1 cellular context compared by ENCODE assay signal in the genomic region with DNA sequence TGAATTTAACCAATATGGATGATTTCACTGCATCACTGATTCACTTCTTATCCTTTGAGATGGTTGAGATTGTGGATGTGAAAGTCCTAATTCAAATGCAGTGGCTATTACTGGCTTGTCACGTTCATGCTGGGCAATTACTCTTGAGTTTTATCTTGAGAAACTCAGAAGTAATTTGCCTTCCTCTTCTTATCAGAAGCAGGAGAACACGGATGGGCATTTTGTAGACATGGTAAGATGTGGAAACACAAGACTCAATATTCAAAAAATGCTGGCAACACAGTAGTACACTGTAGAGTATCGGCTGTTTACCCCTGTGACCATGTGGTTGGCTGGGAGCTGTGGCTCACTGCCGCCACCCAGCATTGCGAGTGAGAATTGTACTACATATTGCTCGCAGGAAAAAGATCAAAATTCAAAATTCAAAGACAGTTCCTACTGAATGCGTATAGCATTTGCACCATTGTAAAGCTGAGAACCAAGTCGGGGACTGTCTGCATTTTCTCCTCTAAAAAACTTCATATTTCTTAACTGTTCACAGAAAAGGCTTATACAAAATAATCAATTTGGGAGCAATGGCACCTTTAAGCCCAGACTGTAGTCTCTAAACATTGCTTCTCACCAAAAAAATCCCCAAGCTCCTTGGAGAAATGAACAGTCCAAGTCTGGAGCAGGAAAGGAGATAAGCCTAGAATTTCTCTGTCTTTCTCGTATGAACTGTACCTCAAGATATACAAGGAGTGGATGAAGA.
TF ChIP-seq lines count a peak whose summit lies in the region.

No MANE protein-coding gene starts in this region.

TF ChIP-seq in K562, 482 proteins besides CTCF, POLR2A, EP300 and RAD21 (continued from another document):
- TF ChIP-seq, protein P1, sequence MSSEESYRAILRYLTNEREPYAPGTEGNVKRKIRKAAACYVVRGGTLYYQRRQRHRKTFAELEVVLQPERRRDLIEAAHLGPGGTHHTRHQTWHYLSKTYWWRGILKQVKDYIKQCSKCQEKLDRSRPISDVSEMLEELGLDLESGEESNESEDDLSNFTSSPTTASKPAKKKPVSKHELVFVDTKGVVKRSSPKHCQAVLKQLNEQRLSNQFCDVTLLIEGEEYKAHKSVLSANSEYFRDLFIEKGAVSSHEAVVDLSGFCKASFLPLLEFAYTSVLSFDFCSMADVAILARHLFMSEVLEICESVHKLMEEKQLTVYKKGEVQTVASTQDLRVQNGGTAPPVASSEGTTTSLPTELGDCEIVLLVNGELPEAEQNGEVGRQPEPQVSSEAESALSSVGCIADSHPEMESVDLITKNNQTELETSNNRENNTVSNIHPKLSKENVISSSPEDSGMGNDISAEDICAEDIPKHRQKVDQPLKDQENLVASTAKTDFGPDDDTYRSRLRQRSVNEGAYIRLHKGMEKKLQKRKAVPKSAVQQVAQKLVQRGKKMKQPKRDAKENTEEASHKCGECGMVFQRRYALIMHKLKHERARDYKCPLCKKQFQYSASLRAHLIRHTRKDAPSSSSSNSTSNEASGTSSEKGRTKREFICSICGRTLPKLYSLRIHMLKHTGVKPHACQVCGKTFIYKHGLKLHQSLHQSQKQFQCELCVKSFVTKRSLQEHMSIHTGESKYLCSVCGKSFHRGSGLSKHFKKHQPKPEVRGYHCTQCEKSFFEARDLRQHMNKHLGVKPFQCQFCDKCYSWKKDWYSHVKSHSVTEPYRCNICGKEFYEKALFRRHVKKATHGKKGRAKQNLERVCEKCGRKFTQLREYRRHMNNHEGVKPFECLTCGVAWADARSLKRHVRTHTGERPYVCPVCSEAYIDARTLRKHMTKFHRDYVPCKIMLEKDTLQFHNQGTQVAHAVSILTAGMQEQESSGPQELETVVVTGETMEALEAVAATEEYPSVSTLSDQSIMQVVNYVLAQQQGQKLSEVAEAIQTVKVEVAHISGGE (CRISPR knock-in tag; IDR thresholded peaks at IDR 0.05), result no peak
- TF ChIP-seq, protein P2, sequence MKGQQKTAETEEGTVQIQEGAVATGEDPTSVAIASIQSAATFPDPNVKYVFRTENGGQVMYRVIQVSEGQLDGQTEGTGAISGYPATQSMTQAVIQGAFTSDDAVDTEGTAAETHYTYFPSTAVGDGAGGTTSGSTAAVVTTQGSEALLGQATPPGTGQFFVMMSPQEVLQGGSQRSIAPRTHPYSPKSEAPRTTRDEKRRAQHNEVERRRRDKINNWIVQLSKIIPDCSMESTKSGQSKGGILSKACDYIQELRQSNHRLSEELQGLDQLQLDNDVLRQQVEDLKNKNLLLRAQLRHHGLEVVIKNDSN (CRISPR knock-in tag; IDR thresholded peaks at IDR 0.05), result peak; percentile 68
- TF ChIP-seq, protein P3, sequence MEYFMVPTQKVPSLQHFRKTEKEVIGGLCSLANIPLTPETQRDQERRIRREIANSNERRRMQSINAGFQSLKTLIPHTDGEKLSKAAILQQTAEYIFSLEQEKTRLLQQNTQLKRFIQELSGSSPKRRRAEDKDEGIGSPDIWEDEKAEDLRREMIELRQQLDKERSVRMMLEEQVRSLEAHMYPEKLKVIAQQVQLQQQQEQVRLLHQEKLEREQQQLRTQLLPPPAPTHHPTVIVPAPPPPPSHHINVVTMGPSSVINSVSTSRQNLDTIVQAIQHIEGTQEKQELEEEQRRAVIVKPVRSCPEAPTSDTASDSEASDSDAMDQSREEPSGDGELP (CRISPR knock-in tag; IDR thresholded peaks at IDR 0.05; ENCODE audit: borderline replicate concordance), result peak; percentile 34; the same call in 1 of the 2 replicates
- TF ChIP-seq ELF4 (CRISPR knock-in tag; IDR thresholded peaks at IDR 0.05) (no peak), FOXJ3 (CRISPR knock-in tag; IDR thresholded peaks at IDR 0.05) (no peak), HLTF (IDR thresholded peaks at IDR 0.05) (no peak), TRIM24 (IDR thresholded peaks at IDR 0.05) (peak; percentile 32 to 69; a peak in 2 of 4 replicates), NFXL1 (CRISPR knock-in tag; IDR thresholded peaks at IDR 0.05) (no peak), LEF1 (IDR thresholded peaks at IDR 0.05) (no peak), FOXA3 (CRISPR knock-in tag; conservative IDR thresholded peaks at IDR 0.05 in 1 of 2, IDR thresholded peaks at IDR 0.05 in 1 of 2) (0 out of 4 replicates have a peak, but pooled peaks of 1 of the 2 experiments have one; percentile 28), ZNF174 (CRISPR knock-in tag; IDR thresholded peaks at IDR 0.05) (no peak), TAF1 (IDR thresholded peaks at IDR 0.05; ENCODE audit: control insufficient read depth, extremely low read depth, insufficient read depth, low read length, severe bottlenecking) (no peak), NEUROD1 (IDR thresholded peaks at IDR 0.05; ENCODE audit: borderline replicate concordance, low read depth, low read length, partially characterized antibody) (no peak), ZNF134 (CRISPR knock-in tag; conservative IDR thresholded peaks at IDR 0.05) (no peak), HDGF (IDR thresholded peaks at IDR 0.05) (no peak), ZNF696 (CRISPR knock-in tag; conservative IDR thresholded peaks at IDR 0.05) (no peak), FOXK2 (conservative IDR thresholded peaks at IDR 0.05 in 1 of 2, IDR thresholded peaks at IDR 0.05 in 1 of 2; ENCODE audit: low read depth in 2 of 2) (peak; percentile 87 to 90), ZNF830 (CRISPR knock-in tag; IDR thresholded peaks at IDR 0.05) (no peak), KHSRP (IDR thresholded peaks at IDR 0.05) (no peak), RCOR1 (IDR thresholded peaks at IDR 0.05; ENCODE audit: borderline replicate concordance in 1 of 2, low read depth in 2 of 2, low read length in 2 of 2) (peak in 1 of 2 experiments; percentile 60; a peak in 2 of 4 replicates)
- TF ChIP-seq, protein P4, sequence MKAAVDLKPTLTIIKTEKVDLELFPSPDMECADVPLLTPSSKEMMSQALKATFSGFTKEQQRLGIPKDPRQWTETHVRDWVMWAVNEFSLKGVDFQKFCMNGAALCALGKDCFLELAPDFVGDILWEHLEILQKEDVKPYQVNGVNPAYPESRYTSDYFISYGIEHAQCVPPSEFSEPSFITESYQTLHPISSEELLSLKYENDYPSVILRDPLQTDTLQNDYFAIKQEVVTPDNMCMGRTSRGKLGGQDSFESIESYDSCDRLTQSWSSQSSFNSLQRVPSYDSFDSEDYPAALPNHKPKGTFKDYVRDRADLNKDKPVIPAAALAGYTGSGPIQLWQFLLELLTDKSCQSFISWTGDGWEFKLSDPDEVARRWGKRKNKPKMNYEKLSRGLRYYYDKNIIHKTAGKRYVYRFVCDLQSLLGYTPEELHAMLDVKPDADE (conservative IDR thresholded peaks at IDR 0.05; ENCODE audit: control insufficient read depth, low read depth, low read length), result no peak
- TF ChIP-seq, protein P5, sequence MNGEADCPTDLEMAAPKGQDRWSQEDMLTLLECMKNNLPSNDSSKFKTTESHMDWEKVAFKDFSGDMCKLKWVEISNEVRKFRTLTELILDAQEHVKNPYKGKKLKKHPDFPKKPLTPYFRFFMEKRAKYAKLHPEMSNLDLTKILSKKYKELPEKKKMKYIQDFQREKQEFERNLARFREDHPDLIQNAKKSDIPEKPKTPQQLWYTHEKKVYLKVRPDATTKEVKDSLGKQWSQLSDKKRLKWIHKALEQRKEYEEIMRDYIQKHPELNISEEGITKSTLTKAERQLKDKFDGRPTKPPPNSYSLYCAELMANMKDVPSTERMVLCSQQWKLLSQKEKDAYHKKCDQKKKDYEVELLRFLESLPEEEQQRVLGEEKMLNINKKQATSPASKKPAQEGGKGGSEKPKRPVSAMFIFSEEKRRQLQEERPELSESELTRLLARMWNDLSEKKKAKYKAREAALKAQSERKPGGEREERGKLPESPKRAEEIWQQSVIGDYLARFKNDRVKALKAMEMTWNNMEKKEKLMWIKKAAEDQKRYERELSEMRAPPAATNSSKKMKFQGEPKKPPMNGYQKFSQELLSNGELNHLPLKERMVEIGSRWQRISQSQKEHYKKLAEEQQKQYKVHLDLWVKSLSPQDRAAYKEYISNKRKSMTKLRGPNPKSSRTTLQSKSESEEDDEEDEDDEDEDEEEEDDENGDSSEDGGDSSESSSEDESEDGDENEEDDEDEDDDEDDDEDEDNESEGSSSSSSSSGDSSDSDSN (IDR thresholded peaks at IDR 0.05; ENCODE audit: borderline replicate concordance in 1 of 2, low read depth in 2 of 2, low read length in 2 of 2), result no peak
- TF ChIP-seq, protein P6, sequence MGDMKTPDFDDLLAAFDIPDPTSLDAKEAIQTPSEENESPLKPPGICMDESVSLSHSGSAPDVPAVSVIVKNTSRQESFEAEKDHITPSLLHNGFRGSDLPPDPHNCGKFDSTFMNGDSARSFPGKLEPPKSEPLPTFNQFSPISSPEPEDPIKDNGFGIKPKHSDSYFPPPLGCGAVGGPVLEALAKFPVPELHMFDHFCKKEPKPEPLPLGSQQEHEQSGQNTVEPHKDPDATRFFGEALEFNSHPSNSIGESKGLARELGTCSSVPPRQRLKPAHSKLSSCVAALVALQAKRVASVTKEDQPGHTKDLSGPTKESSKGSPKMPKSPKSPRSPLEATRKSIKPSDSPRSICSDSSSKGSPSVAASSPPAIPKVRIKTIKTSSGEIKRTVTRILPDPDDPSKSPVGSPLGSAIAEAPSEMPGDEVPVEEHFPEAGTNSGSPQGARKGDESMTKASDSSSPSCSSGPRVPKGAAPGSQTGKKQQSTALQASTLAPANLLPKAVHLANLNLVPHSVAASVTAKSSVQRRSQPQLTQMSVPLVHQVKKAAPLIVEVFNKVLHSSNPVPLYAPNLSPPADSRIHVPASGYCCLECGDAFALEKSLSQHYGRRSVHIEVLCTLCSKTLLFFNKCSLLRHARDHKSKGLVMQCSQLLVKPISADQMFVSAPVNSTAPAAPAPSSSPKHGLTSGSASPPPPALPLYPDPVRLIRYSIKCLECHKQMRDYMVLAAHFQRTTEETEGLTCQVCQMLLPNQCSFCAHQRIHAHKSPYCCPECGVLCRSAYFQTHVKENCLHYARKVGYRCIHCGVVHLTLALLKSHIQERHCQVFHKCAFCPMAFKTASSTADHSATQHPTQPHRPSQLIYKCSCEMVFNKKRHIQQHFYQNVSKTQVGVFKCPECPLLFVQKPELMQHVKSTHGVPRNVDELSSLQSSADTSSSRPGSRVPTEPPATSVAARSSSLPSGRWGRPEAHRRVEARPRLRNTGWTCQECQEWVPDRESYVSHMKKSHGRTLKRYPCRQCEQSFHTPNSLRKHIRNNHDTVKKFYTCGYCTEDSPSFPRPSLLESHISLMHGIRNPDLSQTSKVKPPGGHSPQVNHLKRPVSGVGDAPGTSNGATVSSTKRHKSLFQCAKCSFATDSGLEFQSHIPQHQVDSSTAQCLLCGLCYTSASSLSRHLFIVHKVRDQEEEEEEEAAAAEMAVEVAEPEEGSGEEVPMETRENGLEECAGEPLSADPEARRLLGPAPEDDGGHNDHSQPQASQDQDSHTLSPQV (IDR thresholded peaks at IDR 0.05), result peak; percentile 49; the same call in 1 of the 2 replicates
- TF ChIP-seq, protein P7, sequence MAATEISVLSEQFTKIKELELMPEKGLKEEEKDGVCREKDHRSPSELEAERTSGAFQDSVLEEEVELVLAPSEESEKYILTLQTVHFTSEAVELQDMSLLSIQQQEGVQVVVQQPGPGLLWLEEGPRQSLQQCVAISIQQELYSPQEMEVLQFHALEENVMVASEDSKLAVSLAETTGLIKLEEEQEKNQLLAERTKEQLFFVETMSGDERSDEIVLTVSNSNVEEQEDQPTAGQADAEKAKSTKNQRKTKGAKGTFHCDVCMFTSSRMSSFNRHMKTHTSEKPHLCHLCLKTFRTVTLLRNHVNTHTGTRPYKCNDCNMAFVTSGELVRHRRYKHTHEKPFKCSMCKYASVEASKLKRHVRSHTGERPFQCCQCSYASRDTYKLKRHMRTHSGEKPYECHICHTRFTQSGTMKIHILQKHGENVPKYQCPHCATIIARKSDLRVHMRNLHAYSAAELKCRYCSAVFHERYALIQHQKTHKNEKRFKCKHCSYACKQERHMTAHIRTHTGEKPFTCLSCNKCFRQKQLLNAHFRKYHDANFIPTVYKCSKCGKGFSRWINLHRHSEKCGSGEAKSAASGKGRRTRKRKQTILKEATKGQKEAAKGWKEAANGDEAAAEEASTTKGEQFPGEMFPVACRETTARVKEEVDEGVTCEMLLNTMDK (IDR thresholded peaks at IDR 0.05; ENCODE audit: borderline replicate concordance, insufficient read depth, low read depth, low read length, poor library complexity, severe bottlenecking), result no peak
- TF ChIP-seq, protein P8, sequence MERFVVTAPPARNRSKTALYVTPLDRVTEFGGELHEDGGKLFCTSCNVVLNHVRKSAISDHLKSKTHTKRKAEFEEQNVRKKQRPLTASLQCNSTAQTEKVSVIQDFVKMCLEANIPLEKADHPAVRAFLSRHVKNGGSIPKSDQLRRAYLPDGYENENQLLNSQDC (CRISPR knock-in tag; IDR thresholded peaks at IDR 0.05), result no peak
